11 cellular contexts compared by ENCODE assay signal in the genomic region with DNA sequence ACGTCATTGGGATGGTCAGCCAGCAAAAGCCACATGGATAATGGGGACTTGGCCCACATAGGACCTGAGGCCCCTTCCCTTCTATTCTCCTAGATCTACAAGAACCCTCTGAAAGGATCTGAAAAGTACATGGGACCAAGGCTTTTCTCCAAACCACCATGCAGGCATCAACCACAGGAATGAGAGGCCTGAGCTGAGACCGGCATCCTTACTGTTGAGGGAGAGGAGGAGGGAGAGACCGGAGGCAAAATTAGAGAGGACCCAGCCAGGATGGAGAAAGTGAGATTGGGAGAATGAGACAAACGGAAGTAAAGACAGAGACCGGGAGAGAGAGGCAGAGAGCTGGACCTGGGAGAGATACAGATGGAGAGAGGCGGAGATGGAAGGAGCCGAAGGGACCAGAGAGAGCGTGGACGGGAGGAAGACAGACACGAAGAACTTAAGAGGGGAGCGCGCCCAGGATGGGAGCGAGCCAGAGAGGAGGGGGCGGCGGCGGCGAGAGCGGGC.
DNase-seq lines count a peak whose midpoint lies in the region; TF ChIP-seq lines count a peak whose summit lies in the region.
"Had no signal": no experiment of that assay in that cellular context is flagged by ENCODE, and none has a peak within 500 bp of the region (broad histone marks: within the 10 kb centered on the region; RNA-seq: fewer than 3 reads in every experiment).

No MANE protein-coding gene starts in this region.

- POLR2A ChIA-PET in Caco-2 (lab: Charles Lee): no interaction called here

- no peak overlapping the region for H3K14ac ChIP-seq in neuronal stem cell (ENCODE audit: low read length)

- H3K4me2 ChIP-seq in neuronal stem cell (ENCODE audit: insufficient read depth, low read length, poor library complexity, severe bottlenecking): peak overlapping the region; percentile 80

- H3K27me3 Mint-ChIP-seq in Caco-2 (ENCODE audit: insufficient read depth, unreplicated experiment): peaks cover 19% of the 10 kb centered on the region
- H3K27me3 Mint-ChIP-seq in endothelial cell (ENCODE audit: unreplicated experiment): peaks cover 6% of the 10 kb centered on the region

- DNase-seq in Caco-2 (no peak), endothelial cell (ENCODE audit: low spot score) (no peak), neuronal stem cell (ENCODE audit: low spot score) (no peak), kidney tubule cell (ENCODE audit: low spot score) (no peak), NCI-H226 (no peak), C1 segment of cervical spinal cord (lab: John Stamatoyannopoulos, UW) (no peak)
- DNase-seq: body of pancreas; HCEC 1CT; NK-92 treated with Interleukin-12 subunit alpha and Interleukin-12 subunit beta, amount 100 ng/mL, for 24 hours; stimulated activated naive CD4-positive, alpha-beta T cell treated with Interleukin-2 at 50 U/mL for 16 hours had no signal

- H2BK5ac ChIP-seq in neuronal stem cell (ENCODE audit: low read length): no peak overlapping the region

- peak overlapping the region; percentile 61 for H3K4me3 Mint-ChIP-seq in Caco-2 (ENCODE audit: unreplicated experiment)
- peak overlapping the region; percentile 84 for H3K4me3 Mint-ChIP-seq in endothelial cell (ENCODE audit: unreplicated experiment)

- no peak overlapping the region for H4K91ac ChIP-seq in neuronal stem cell (ENCODE audit: low read depth, low read length, poor library complexity)

- no peak overlapping the region for H2BK15ac ChIP-seq in neuronal stem cell (ENCODE audit: low read length)

- H3K4me1 Mint-ChIP-seq in Caco-2 (ENCODE audit: low read depth, unreplicated experiment) (peaks cover 7% of the 10 kb centered on the region), endothelial cell (ENCODE audit: unreplicated experiment) (peaks cover 7% of the 10 kb centered on the region)

- H3K36me3 Mint-ChIP-seq in Caco-2 (ENCODE audit: insufficient read depth, unreplicated experiment) (no peaks in the 10 kb centered on the region), endothelial cell (ENCODE audit: low read depth, unreplicated experiment) (no peaks in the 10 kb centered on the region)

- H3K27ac ChIP-seq in HUES64 (ENCODE audit: low read depth, low read length) (no peak overlapping the region), neuronal stem cell (replicated peaks; ENCODE audit: low read length) (no peak overlapping the region)
- H3K27ac ChIP-seq: body of pancreas had no signal

- WGBS in HUES64: 7% methylated on average over 18 of the region's 18 CpGs
- no CpG with 5 or more reads among the region's 18 CpGs for WGBS in neuronal stem cell (ENCODE audit: extremely low coverage in 2 of 2, insufficient read length in 2 of 2, insufficient replicate concordance in 1 of 2), 2 donors

- no peak overlapping the region for H3K4ac ChIP-seq in neuronal stem cell (ENCODE audit: low read length)

- H3K9me3 ChIP-seq in Caco-2: no peaks in the 10 kb centered on the region
- H3K9me3 ChIP-seq in HUES64 (ENCODE audit: insufficient read depth, low read depth, low read length): no peaks in the 10 kb centered on the region
- no peaks in the 10 kb centered on the region for H3K9me3 ChIP-seq in neuronal stem cell (replicated peaks in 1 of 2; ENCODE audit: control insufficient read depth in 2 of 2, insufficient read depth in 1 of 2, low read depth in 1 of 2, low read length in 2 of 2)
- H3K9me3 ChIP-seq: body of pancreas had no signal

- H3K27ac Mint-ChIP-seq in Caco-2 (ENCODE audit: unreplicated experiment) (no peak overlapping the region), endothelial cell (ENCODE audit: unreplicated experiment) (no peak overlapping the region)

- H3K18ac ChIP-seq in neuronal stem cell (ENCODE audit: low read length): peak overlapping the region; percentile 42

- H3K36me3 ChIP-seq in Caco-2 (ENCODE audit: control insufficient read depth, insufficient read depth, low read length) (no peaks in the 10 kb centered on the region), HUES64 (ENCODE audit: insufficient read depth, low read length) (no peaks in the 10 kb centered on the region), neuronal stem cell (replicated peaks in 1 of 2; ENCODE audit: control insufficient read depth in 2 of 2, insufficient read depth in 2 of 2, low read length in 2 of 2) (no peaks in the 10 kb centered on the region)

- CTCF ChIA-PET in Caco-2 (lab: Charles Lee): no interaction called here

- no peaks in the 10 kb centered on the region for H3K79me1 ChIP-seq in neuronal stem cell (ENCODE audit: low read depth, low read length)

- BruUV-seq in Caco-2 (replicated peaks; lab: Mats Ljungman, UMichigan): no TSS peak

- no peak for TF ChIP-seq CTCF in Caco-2 (IDR thresholded peaks at IDR 0.05; ENCODE audit: insufficient read depth in 1 of 2, low read depth in 1 of 2, low read length in 1 of 2, severe bottlenecking in 1 of 2, unreplicated experiment in 1 of 2)
- no peak for TF ChIP-seq CTCF in endothelial cell (IDR thresholded peaks at IDR 0.05; ENCODE audit: unreplicated experiment)

- H2BK12ac ChIP-seq in neuronal stem cell (ENCODE audit: low read length): no peak overlapping the region

- no peak overlapping the region for H3K4me3 ChIP-seq in Caco-2 (ENCODE audit: low read depth, low read length)
- H3K4me3 ChIP-seq in HUES64 (ENCODE audit: low read length): peak overlapping the region; percentile 59
- peak overlapping the region; percentile 44 to 80 for H3K4me3 ChIP-seq in neuronal stem cell (ENCODE audit: low read length in 2 of 2)
- H3K4me3 ChIP-seq: body of pancreas had no signal

- H3K9ac ChIP-seq in HUES64 (ENCODE audit: low read depth, low read length) (no peak overlapping the region), neuronal stem cell (ENCODE audit: low read depth, low read length, poor library complexity) (peak overlapping the region; percentile 56)

- no peak overlapping the region for H3K23ac ChIP-seq in neuronal stem cell (ENCODE audit: low read depth, low read length, poor library complexity)

- no peak overlapping the region for H4K8ac ChIP-seq in neuronal stem cell (ENCODE audit: low read depth, low read length)

- H3K9me3 Mint-ChIP-seq in Caco-2 (ENCODE audit: unreplicated experiment) (no peaks in the 10 kb centered on the region), endothelial cell (ENCODE audit: unreplicated experiment) (no peaks in the 10 kb centered on the region)

- H2AK5ac ChIP-seq in neuronal stem cell (ENCODE audit: low read depth, low read length): no peak overlapping the region

- no peaks in the 10 kb centered on the region for H3K4me1 ChIP-seq in Caco-2
- H3K4me1 ChIP-seq in HUES64 (ENCODE audit: insufficient read depth, low read length): peaks cover 14% of the 10 kb centered on the region; the same call in 1 of the 2 replicates
- peaks cover 1 to 4% of the 10 kb centered on the region in 2 donors for H3K4me1 ChIP-seq in neuronal stem cell (ENCODE audit: control insufficient read depth in 2 of 2, insufficient read depth in 1 of 2, low read depth in 1 of 2, low read length in 2 of 2)

- peak overlapping the region; percentile 95 for H2AFZ ChIP-seq in neuronal stem cell (ENCODE audit: low read length)

- no peak overlapping the region for H2BK120ac ChIP-seq in neuronal stem cell (ENCODE audit: low read depth, low read length)

- no peaks in the 10 kb centered on the region for H3K27me3 ChIP-seq in Caco-2 (replicated peaks; ENCODE audit: control insufficient read depth, insufficient read depth, low read length)
- H3K27me3 ChIP-seq in HUES64 (ENCODE audit: insufficient read depth, low read length): peaks cover 55% of the 10 kb centered on the region
- peaks cover 0 to 55% (median 22%) of the 10 kb centered on the region in 3 experiments for H3K27me3 ChIP-seq in neuronal stem cell (ENCODE audit: control insufficient read depth in 3 of 3, insufficient read depth in 3 of 3, low read depth in 1 of 3, low read length in 3 of 3)

- intact Hi-C loops in Caco-2 (cut with micrococcal nuclease; ENCODE audit: unreplicated experiment): no loop called here
